ENCODE assay signal across 10 cellular contexts in the genomic region with DNA sequence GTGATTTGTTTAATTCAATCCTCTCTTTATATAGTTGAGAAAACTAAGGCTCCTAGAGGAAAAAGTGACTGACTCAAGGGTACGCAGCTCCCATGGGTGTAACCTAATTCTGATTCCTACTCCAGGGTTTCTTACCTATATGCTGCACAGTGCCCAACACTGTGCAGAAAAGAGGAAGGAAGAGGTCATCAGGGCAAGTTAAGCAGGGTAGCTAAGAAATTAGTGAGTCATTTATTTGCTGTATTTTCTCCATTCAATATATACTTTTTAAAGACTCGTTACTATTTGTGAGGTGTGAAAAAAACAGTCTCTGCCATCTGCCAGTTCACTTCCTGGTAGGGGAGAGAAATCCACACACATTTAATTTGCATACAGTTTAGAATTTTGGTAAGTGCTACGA.
DNase-seq lines count a peak whose midpoint lies in the region; ATAC-seq and TF ChIP-seq lines count a peak whose summit lies in the region.
"Had no signal": no experiment of that assay in that cellular context is flagged by ENCODE, and none has a peak within 500 bp of the region (broad histone marks: within the 10 kb centered on the region; RNA-seq: fewer than 3 reads in every experiment).

No MANE protein-coding gene starts in this region.

- in situ Hi-C loops in GM13976 (cut with MboI; ENCODE audit: low sequenced_read_pairs, unreplicated experiment): no loop called here

- no peaks in the 10 kb centered on the region for H3K27me3 Mint-ChIP-seq in endothelial cell (ENCODE audit: unreplicated experiment)

- H3K27ac Mint-ChIP-seq in endothelial cell (ENCODE audit: unreplicated experiment): no peak overlapping the region
- H3K27ac Mint-ChIP-seq: activated naive CD4-positive, alpha-beta T cell treated with anti-CD3 and anti-CD28 coated beads, Interleukin-2, amount 50 U/mL, for 24 hours had no signal

- no peak for TF ChIP-seq POLR2A in body of pancreas (IDR thresholded peaks at IDR 0.05)

- peak; percentile 16 for ATAC-seq in GM19397 (IDR thresholded peaks at IDR 0.05; ENCODE audit: unreplicated experiment)
- ATAC-seq in HG03175 (IDR thresholded peaks at IDR 0.05; ENCODE audit: unreplicated experiment): peak; percentile 66
- no peak for ATAC-seq in body of pancreas
- ATAC-seq: stimulated activated naive CD8-positive, alpha-beta T cell treated with anti-CD3 and anti-CD28 coated beads, Interleukin-15, Interleukin-2, amounts not matched to agents 100 U/mL and 50 U/mL, for 24 hours had no signal

- no peaks in the 10 kb centered on the region for H3K9me3 Mint-ChIP-seq in endothelial cell (ENCODE audit: unreplicated experiment)
- H3K9me3 Mint-ChIP-seq: activated naive CD4-positive, alpha-beta T cell treated with anti-CD3 and anti-CD28 coated beads, Interleukin-2, amount 50 U/mL, for 24 hours had no signal

- peaks cover 21% of the 10 kb centered on the region for H3K4me1 Mint-ChIP-seq in endothelial cell (ENCODE audit: unreplicated experiment)

- 24 to 27% methylated on average over 3 of the region's 3 CpGs for WGBS in body of pancreas, 2 donors

- H3K36me3 Mint-ChIP-seq in endothelial cell (ENCODE audit: low read depth, unreplicated experiment): no peaks in the 10 kb centered on the region
- H3K36me3 Mint-ChIP-seq: activated naive CD4-positive, alpha-beta T cell treated with anti-CD3 and anti-CD28 coated beads, Interleukin-2, amount 50 U/mL, for 24 hours had no signal

- H3K27ac ChIP-seq in ACC112 (ENCODE audit: low read depth, low read length) (no peak overlapping the region), WERI-Rb-1 (peak overlapping the region; percentile 15; the same call in 1 of the 2 replicates), body of pancreas (peak overlapping the region in 2 of 4 donors; percentile 28 to 61)

- H3K79me2 ChIP-seq in ACC112 (ENCODE audit: control insufficient read depth, insufficient read depth, low read length, unreplicated experiment): no peaks in the 10 kb centered on the region

- H3K9me3 ChIP-seq in WERI-Rb-1 (ENCODE audit: severe bottlenecking): no peaks in the 10 kb centered on the region
- H3K9me3 ChIP-seq in body of pancreas: no peaks in the 10 kb centered on the region

- H3K4me3 ChIP-seq in ACC112 (ENCODE audit: low read depth, low read length): peak overlapping the region; percentile 61
- peak overlapping the region; percentile 9; the same call in 1 of the 2 replicates for H3K4me3 ChIP-seq in WERI-Rb-1 (ENCODE audit: low read depth, low read length)
- no peak overlapping the region for H3K4me3 ChIP-seq in body of pancreas

- intact Hi-C loops in body of pancreas (cut with DNase I) (no loop called here), posterior cingulate gyrus (cut with DNase I) (loop anchor here (1.0 to 10.0 kb wide), 3 partner anchors 139 to 1721 kb away; a partner anchor contains a TSS)

- H3K27me3 ChIP-seq in ACC112 (ENCODE audit: insufficient read depth, low read length) (peaks cover 14% of the 10 kb centered on the region; the same call in 1 of the 2 replicates), WERI-Rb-1 (ENCODE audit: insufficient read depth, low read depth, severe bottlenecking) (no peaks in the 10 kb centered on the region), body of pancreas (no peaks in the 10 kb centered on the region)

- peak overlapping the region; percentile 72 for H2AFZ ChIP-seq in ACC112 (ENCODE audit: low read length, unreplicated experiment)

- peaks cover 12% of the 10 kb centered on the region for H3K4me1 ChIP-seq in ACC112 (ENCODE audit: control insufficient read depth, insufficient read depth, low read length, unreplicated experiment)
- H3K4me1 ChIP-seq in body of pancreas: peaks cover 14% of the 10 kb centered on the region

- DNase-seq in WERI-Rb-1: no peak
- DNase-seq in endothelial cell (ENCODE audit: low spot score): no peak
- no peak for DNase-seq in GM13976 (ENCODE audit: low spot score)
- no peak for DNase-seq in body of pancreas
- no peak for DNase-seq in posterior cingulate gyrus

- no peaks in the 10 kb centered on the region for H3K36me3 ChIP-seq in ACC112 (ENCODE audit: insufficient read depth, low read length)
- no peaks in the 10 kb centered on the region for H3K36me3 ChIP-seq in WERI-Rb-1
- no peaks in the 10 kb centered on the region for H3K36me3 ChIP-seq in body of pancreas (replicated peaks in 1 of 2; ENCODE audit: insufficient read depth in 1 of 2, low read depth in 2 of 2)

- TF ChIP-seq CTCF in WERI-Rb-1 (IDR thresholded peaks at IDR 0.05; ENCODE audit: low read depth, low read length): no peak
- no peak for TF ChIP-seq CTCF in endothelial cell (IDR thresholded peaks at IDR 0.05; ENCODE audit: unreplicated experiment)
- no peak for TF ChIP-seq CTCF in GM13976 (IDR thresholded peaks at IDR 0.05; ENCODE audit: borderline replicate concordance, control extremely low read depth, extremely low read depth, insufficient read depth, missing control alignments)
- no peak for TF ChIP-seq CTCF in body of pancreas (IDR thresholded peaks at IDR 0.05)

- H3K4me3 Mint-ChIP-seq in endothelial cell (ENCODE audit: unreplicated experiment): no peak overlapping the region

Comparison
In these comparisons a context has a peak if more than half of its experiments do, and no peak if none do; other contexts are left out.
1. H3K4me3 ChIP-seq: peak in ACC112 (single experiment) and WERI-Rb-1 (single experiment); none in body of pancreas (0 of 2).